In genomic region chr10:21260060-21260792, GRCh38 we compare ENCODE assay signal across 18 cellular contexts.
A peak's percentile ranks its signal among the peaks of the same experiment; 100 is the strongest.
DNase-seq lines count a peak whose midpoint lies in the region; ATAC-seq and TF ChIP-seq lines count a peak whose summit lies in the region.
"Had no signal": no experiment of that assay in that cellular context is flagged by ENCODE, and none has a peak within 500 bp of the region (broad histone marks: within the 10 kb centered on the region; RNA-seq: fewer than 3 reads in every experiment).

No MANE protein-coding gene starts in this region.

- POLR2A ChIA-PET in WTC11 (lab: Charles Lee): no interaction called here

- H3K4me3 ChIP-seq in lower lobe of right lung (no peak overlapping the region), skeletal muscle satellite cell (ENCODE audit: low read length) (no peak overlapping the region)

- no peaks in the 10 kb centered on the region for H3K27me3 Mint-ChIP-seq in WTC11 (ENCODE audit: low read depth)
- H3K27me3 Mint-ChIP-seq in activated CD8-positive, alpha-beta memory T cell treated with anti-CD3 and anti-CD28 coated beads, Interleukin-2, amount 10 ng/mL, durations not matched to agents 7 days and 5 days: no peaks in the 10 kb centered on the region
- H3K27me3 Mint-ChIP-seq: naive B cell had no signal

- CTCF ChIA-PET in WTC11 (lab: Charles Lee): interaction anchor here (1.9 kb wide), 1 partner anchor 19 kb away, joined by 6 read pairs; no protein-coding TSS in a partner anchor
- CTCF ChIA-PET in activated CD8-positive, alpha-beta memory T cell treated with anti-CD3 and anti-CD28 coated beads, Interleukin-2, amount 10 ng/mL, durations not matched to agents 7 days and 5 days (lab: Charles Lee): no interaction called here

- peaks cover 4% of the 10 kb centered on the region for H3K36me3 Mint-ChIP-seq in WTC11
- no peaks in the 10 kb centered on the region for H3K36me3 Mint-ChIP-seq in activated CD8-positive, alpha-beta memory T cell treated with anti-CD3 and anti-CD28 coated beads, Interleukin-2, amount 10 ng/mL, durations not matched to agents 7 days and 5 days
- H3K36me3 Mint-ChIP-seq: naive B cell had no signal

- H3K27me3 ChIP-seq in lower lobe of right lung (ENCODE audit: low read depth) (no peaks in the 10 kb centered on the region), skeletal muscle satellite cell (ENCODE audit: control insufficient read depth, insufficient read depth, low read length) (peaks cover 3% of the 10 kb centered on the region)
- H3K27me3 ChIP-seq: brain microvascular endothelial cell had no signal

- no peak for DNase-seq in WTC11 (ENCODE audit: low spot score)
- DNase-seq in fibroblast of gingiva (ENCODE audit: low read depth): peak; percentile 27
- DNase-seq in lower lobe of right lung: no peak
- no peak for DNase-seq in activated CD8-positive, alpha-beta memory T cell treated with anti-CD3 and anti-CD28 coated beads, Interleukin-2, amount 10 ng/mL, durations not matched to agents 7 days and 5 days
- DNase-seq in stimulated activated CD4-positive, alpha-beta T cell treated with anti-CD3 and anti-CD28 coated beads, Interleukin-2, amount 100 ng/mL, for 48 hours: no peak
- no peak for DNase-seq in SIG-M5 treated with dmso at 0.1 percent for 504 hours (lab: John Stamatoyannopoulos, UW; ENCODE audit: unreplicated experiment)
- no peak for DNase-seq in NCI-H1105 treated with DMSO at 0.1 percent for 48 hours (lab: John Stamatoyannopoulos, UW)
- DNase-seq: activated effector memory CD4-positive, alpha-beta T cell treated with anti-CD3 and anti-CD28 coated beads, Interleukin-2, amount 50 U/mL, for 16 hours; AML-193; brain microvascular endothelial cell; effector CD4-positive, alpha-beta T cell; Karpas-422; naive B cell; NCI-H1436; NCI-H345; SHP77 treated with DMSO at 0.1 percent for 48 hours had no signal

- no peak overlapping the region for H3K9ac ChIP-seq in skeletal muscle satellite cell (ENCODE audit: low read depth, low read length)

- no peak overlapping the region for H3K4me3 Mint-ChIP-seq in WTC11
- no peak overlapping the region for H3K4me3 Mint-ChIP-seq in activated CD8-positive, alpha-beta memory T cell treated with anti-CD3 and anti-CD28 coated beads, Interleukin-2, amount 10 ng/mL, durations not matched to agents 7 days and 5 days
- H3K4me3 Mint-ChIP-seq: naive B cell; T-helper 2 cell treated with Interferon-gamma antibody and Interleukin-4, amounts not matched to agents 5 μg/mL and 100 μg/mL, for 36 hours had no signal

- ATAC-seq in WTC11 (no peak), lower lobe of right lung (no peak)
- ATAC-seq in activated CD8-positive, alpha-beta memory T cell treated with anti-CD3 and anti-CD28 coated beads, Interleukin-2, amount 10 ng/mL, durations not matched to agents 7 days and 5 days: no peak

- H3K27ac Mint-ChIP-seq in WTC11: peak overlapping the region; percentile 84
- no peak overlapping the region for H3K27ac Mint-ChIP-seq in activated CD8-positive, alpha-beta memory T cell treated with anti-CD3 and anti-CD28 coated beads, Interleukin-2, amount 10 ng/mL, durations not matched to agents 7 days and 5 days
- H3K27ac Mint-ChIP-seq: T-helper 2 cell treated with Interferon-gamma antibody and Interleukin-4, amounts not matched to agents 5 μg/mL and 100 μg/mL, for 36 hours had no signal

- H3K4me1 ChIP-seq in lower lobe of right lung (no peaks in the 10 kb centered on the region), skeletal muscle satellite cell (ENCODE audit: control insufficient read depth, insufficient read depth, low read length) (peaks cover 1% of the 10 kb centered on the region)

- peak overlapping the region; percentile 36 for H3K4me2 ChIP-seq in skeletal muscle satellite cell (ENCODE audit: low read length)

- peaks cover 15% of the 10 kb centered on the region for H3K4me1 Mint-ChIP-seq in WTC11
- H3K4me1 Mint-ChIP-seq in activated CD8-positive, alpha-beta memory T cell treated with anti-CD3 and anti-CD28 coated beads, Interleukin-2, amount 10 ng/mL, durations not matched to agents 7 days and 5 days: no peaks in the 10 kb centered on the region
- H3K4me1 Mint-ChIP-seq: naive B cell had no signal

- no peak for TF ChIP-seq CTCF in WTC11 (IDR thresholded peaks at IDR 0.05)
- TF ChIP-seq CTCF in lower lobe of right lung (IDR thresholded peaks at IDR 0.05): no peak

- no peaks in the 10 kb centered on the region for H3K36me3 ChIP-seq in lower lobe of right lung
- H3K36me3 ChIP-seq in skeletal muscle satellite cell (ENCODE audit: insufficient read depth, low read length): no peaks in the 10 kb centered on the region
- H3K36me3 ChIP-seq: brain microvascular endothelial cell had no signal

- H3K9me3 ChIP-seq in lower lobe of right lung (no peaks in the 10 kb centered on the region), skeletal muscle satellite cell (replicated peaks; ENCODE audit: low read length) (no peaks in the 10 kb centered on the region)

- intact Hi-C loops in lower lobe of right lung (cut with DNase I): no loop called here

- H3K27ac ChIP-seq in lower lobe of right lung: peak overlapping the region; percentile 31
- H3K27ac ChIP-seq: brain microvascular endothelial cell had no signal

- H3K9me3 Mint-ChIP-seq in WTC11: peaks cover under 1% of the 10 kb centered on the region; the same call in 1 of the 2 replicates
- no peaks in the 10 kb centered on the region for H3K9me3 Mint-ChIP-seq in activated CD8-positive, alpha-beta memory T cell treated with anti-CD3 and anti-CD28 coated beads, Interleukin-2, amount 10 ng/mL, durations not matched to agents 7 days and 5 days (ENCODE audit: low read depth)
- H3K9me3 Mint-ChIP-seq: T-helper 2 cell treated with Interferon-gamma antibody and Interleukin-4, amounts not matched to agents 5 μg/mL and 100 μg/mL, for 36 hours had no signal

TF ChIP-seq in WTC11, 78 proteins besides CTCF, POLR2A, EP300 and RAD21:
- TF ChIP-seq STAT6 (CRISPR knock-in tag; conservative IDR thresholded peaks at IDR 0.05; ENCODE audit: low read depth) (no peak), TCF7 (CRISPR knock-in tag; IDR thresholded peaks at IDR 0.05; ENCODE audit: low read depth) (no peak), TEAD1 (CRISPR knock-in tag; IDR thresholded peaks at IDR 0.05) (no peak), ZNF121 (CRISPR knock-in tag; IDR thresholded peaks at IDR 0.05) (no peak), ELF4 (CRISPR knock-in tag; IDR thresholded peaks at IDR 0.05; ENCODE audit: low read depth) (no peak), ZNF138 (CRISPR knock-in tag; conservative IDR thresholded peaks at IDR 0.05) (no peak), NR1H2 (CRISPR knock-in tag; IDR thresholded peaks at IDR 0.05) (no peak), EMX1 (CRISPR knock-in tag; IDR thresholded peaks at IDR 0.05) (no peak), ETV6 (CRISPR knock-in tag; IDR thresholded peaks at IDR 0.05) (no peak)
